18 cellular contexts compared by ENCODE assay signal in genomic region chr3:71350998-71351397, GRCh38.
DNase-seq lines count a peak whose midpoint lies in the region; ATAC-seq and TF ChIP-seq lines count a peak whose summit lies in the region.
"Had no signal": no experiment of that assay in that cellular context is flagged by ENCODE, and none has a peak within 500 bp of the region (broad histone marks: within the 10 kb centered on the region; RNA-seq: fewer than 3 reads in every experiment).

No MANE protein-coding gene starts in this region.

- intact Hi-C loops in CD4-positive, alpha-beta T cell (cut with DNase I, micrococcal nuclease), result no loop called here
- intact Hi-C loops in naive thymus-derived CD4-positive, alpha-beta T cell (cut with micrococcal nuclease), result no loop called here

- no peak for DNase-seq in CD4-positive, alpha-beta T cell
- no peak for DNase-seq in activated naive CD8-positive, alpha-beta T cell treated with anti-CD3 and anti-CD28 coated beads for 36 hours
- no peak for DNase-seq in naive thymus-derived CD4-positive, alpha-beta T cell
- DNase-seq in omental fat pad (ENCODE audit: low spot score), result no peak
- no peak for DNase-seq in DMS114 treated with DMSO at 0.1 percent for 48 hours (lab: John Stamatoyannopoulos, UW; ENCODE audit: unreplicated experiment)
- DNase-seq in immature natural killer cell, result no peak
- DNase-seq: ACHN, KBM-7, NCI-H187, NCI-H2107, NCI-H510A, NCI-H748 treated with DMSO at 0.1 percent for 48 hours, SHP77 treated with DMSO at 0.1 percent for 48 hours had no signal

- H3K36me3 ChIP-seq in naive thymus-derived CD4-positive, alpha-beta T cell (ENCODE audit: control insufficient read depth in 2 of 3, insufficient read depth in 3 of 3, low read length in 3 of 3), result peaks cover 0 to 16% (median 0%) of the 10 kb centered on the region in 3 experiments

- peaks cover 84% of the 10 kb centered on the region for H3K4me1 Mint-ChIP-seq in CD4-positive, alpha-beta T cell (ENCODE audit: low read depth)
- H3K4me1 Mint-ChIP-seq in activated naive CD8-positive, alpha-beta T cell treated with anti-CD3 and anti-CD28 coated beads for 36 hours, result peaks cover 77% of the 10 kb centered on the region
- peaks cover 13 to 97% (median 84%) of the 10 kb centered on the region in 7 donors for H3K4me1 Mint-ChIP-seq in naive thymus-derived CD4-positive, alpha-beta T cell
- H3K4me1 Mint-ChIP-seq in immature natural killer cell, result peaks cover 7% of the 10 kb centered on the region in 2 donors

- peaks cover 60% of the 10 kb centered on the region for H3K36me3 Mint-ChIP-seq in CD4-positive, alpha-beta T cell (ENCODE audit: low read depth)
- H3K36me3 Mint-ChIP-seq in activated naive CD8-positive, alpha-beta T cell treated with anti-CD3 and anti-CD28 coated beads for 36 hours, result peaks cover 36% of the 10 kb centered on the region
- H3K36me3 Mint-ChIP-seq in naive thymus-derived CD4-positive, alpha-beta T cell, result peaks cover 0 to 43% (median 30%) of the 10 kb centered on the region in 5 donors
- peaks cover 0 to 13% (median 0%) of the 10 kb centered on the region in 3 donors for H3K36me3 Mint-ChIP-seq in immature natural killer cell

- no peaks in the 10 kb centered on the region for H3K9me3 Mint-ChIP-seq in CD4-positive, alpha-beta T cell
- H3K9me3 Mint-ChIP-seq in activated naive CD8-positive, alpha-beta T cell treated with anti-CD3 and anti-CD28 coated beads for 36 hours, result no peaks in the 10 kb centered on the region
- peaks cover 0 to under 1% (median 0%) of the 10 kb centered on the region in 11 donors for H3K9me3 Mint-ChIP-seq in naive thymus-derived CD4-positive, alpha-beta T cell
- no peaks in the 10 kb centered on the region for H3K9me3 Mint-ChIP-seq in immature natural killer cell

- H3K27ac Mint-ChIP-seq in CD4-positive, alpha-beta T cell, result peak overlapping the region; percentile 19
- peak overlapping the region; percentile 3 for H3K27ac Mint-ChIP-seq in activated naive CD8-positive, alpha-beta T cell treated with anti-CD3 and anti-CD28 coated beads for 36 hours
- H3K27ac Mint-ChIP-seq in naive thymus-derived CD4-positive, alpha-beta T cell, result peak overlapping the region in 8 of 9 donors; percentile 5 to 83 (median 67)
- H3K27ac Mint-ChIP-seq in immature natural killer cell, result no peak overlapping the region

- H3K4me3 Mint-ChIP-seq in CD4-positive, alpha-beta T cell, result no peak overlapping the region
- H3K4me3 Mint-ChIP-seq in activated naive CD8-positive, alpha-beta T cell treated with anti-CD3 and anti-CD28 coated beads for 36 hours, result no peak overlapping the region
- peak overlapping the region in 2 of 10 donors; percentile 16 to 24 for H3K4me3 Mint-ChIP-seq in naive thymus-derived CD4-positive, alpha-beta T cell
- H3K4me3 Mint-ChIP-seq in immature natural killer cell, result no peak overlapping the region
- H3K4me3 Mint-ChIP-seq: CD14-positive monocyte had no signal

- no peaks in the 10 kb centered on the region for H3K27me3 ChIP-seq in CD4-positive, alpha-beta T cell (ENCODE audit: control insufficient read depth, insufficient read depth, low read length)
- no peaks in the 10 kb centered on the region for H3K27me3 ChIP-seq in naive thymus-derived CD4-positive, alpha-beta T cell (ENCODE audit: control insufficient read depth in 2 of 2, insufficient read depth in 2 of 2, low read length in 2 of 2)

- no peaks in the 10 kb centered on the region for H3K9me3 ChIP-seq in CD4-positive, alpha-beta T cell (ENCODE audit: control insufficient read depth, low read length)
- no peaks in the 10 kb centered on the region for H3K9me3 ChIP-seq in naive thymus-derived CD4-positive, alpha-beta T cell (ENCODE audit: control insufficient read depth in 2 of 3, low read length in 3 of 3)

- TF ChIP-seq CTCF in C4-2B (conservative IDR thresholded peaks at IDR 0.05) (no peak), omental fat pad (IDR thresholded peaks at IDR 0.05) (no peak)
- TF ChIP-seq CTCF in CD4-positive, alpha-beta T cell (IDR thresholded peaks at IDR 0.05), result no peak

- CTCF ChIA-PET in CD4-positive, alpha-beta T cell (lab: Charles Lee), result interaction anchor here (0.9 to 1.2 kb wide), 2 partner anchors 14 to 66 kb away, joined by 3 to 4 read pairs; no protein-coding TSS in a partner anchor
- CTCF ChIA-PET in naive thymus-derived CD4-positive, alpha-beta T cell (lab: Charles Lee), result interaction anchor here (0.7 to 1.3 kb wide), 2 partner anchors 160 to 347 kb away, joined by 3 read pairs; no protein-coding TSS in a partner anchor

- H3K4me1 ChIP-seq in naive thymus-derived CD4-positive, alpha-beta T cell (ENCODE audit: control insufficient read depth in 2 of 2, insufficient read depth in 2 of 2, low read length in 2 of 2), result peaks cover 7 to 46% of the 10 kb centered on the region in 2 donors

- H3K4me3 ChIP-seq in naive thymus-derived CD4-positive, alpha-beta T cell (ENCODE audit: low read length), result no peak overlapping the region

- no peak for ATAC-seq in CD4-positive, alpha-beta T cell (ENCODE audit: poor library complexity)
- ATAC-seq in naive thymus-derived CD4-positive, alpha-beta T cell, result no peak
- ATAC-seq in GM21723 (IDR thresholded peaks at IDR 0.05; ENCODE audit: unreplicated experiment) (no peak), omental fat pad (ENCODE audit: low FRiP score) (no peak)
- ATAC-seq: HepG2, SK-N-SH treated with all-trans-retinoic acid at 6 μM for 48 hours had no signal

- H3K27ac ChIP-seq in C4-2B, result peak overlapping the region; percentile 48; the same call in 1 of the 2 replicates
- H3K27ac ChIP-seq in CD4-positive, alpha-beta T cell (ENCODE audit: low read depth, low read length), result no peak overlapping the region
- H3K27ac ChIP-seq in naive thymus-derived CD4-positive, alpha-beta T cell (ENCODE audit: low read depth, low read length), result no peak overlapping the region

- POLR2A ChIA-PET in CD4-positive, alpha-beta T cell (lab: Charles Lee), result interaction anchor here (0.8 kb wide), 1 partner anchor 15 kb away, joined by 4 read pairs; no protein-coding TSS in a partner anchor
- POLR2A ChIA-PET in naive thymus-derived CD4-positive, alpha-beta T cell (lab: Charles Lee), result interaction anchor here (0.7 kb wide), 1 partner anchor 186 kb away, joined by 4 read pairs; no protein-coding TSS in a partner anchor

- no peaks in the 10 kb centered on the region for H3K27me3 Mint-ChIP-seq in CD4-positive, alpha-beta T cell
- no peaks in the 10 kb centered on the region for H3K27me3 Mint-ChIP-seq in activated naive CD8-positive, alpha-beta T cell treated with anti-CD3 and anti-CD28 coated beads for 36 hours
- H3K27me3 Mint-ChIP-seq in naive thymus-derived CD4-positive, alpha-beta T cell, result peaks cover 0 to 35% (median 0%) of the 10 kb centered on the region in 5 donors
- H3K27me3 Mint-ChIP-seq in immature natural killer cell (ENCODE audit: low read depth in 3 of 3), result peaks cover 0 to 3% (median under 1%) of the 10 kb centered on the region in 3 donors

Comparison
In these comparisons a context has a peak if more than half of its experiments do, and no peak if none do; other contexts are left out.
1. H3K27ac Mint-ChIP-seq: peak in CD4-positive, alpha-beta T cell (single experiment), activated naive CD8-positive, alpha-beta T cell treated with anti-CD3 and anti-CD28 coated beads for 36 hours (single experiment) and naive thymus-derived CD4-positive, alpha-beta T cell (8 of 9); none in immature natural killer cell (0 of 6).